Comparison of ENCODE assay signal across 2 cellular contexts in the genomic region with DNA sequence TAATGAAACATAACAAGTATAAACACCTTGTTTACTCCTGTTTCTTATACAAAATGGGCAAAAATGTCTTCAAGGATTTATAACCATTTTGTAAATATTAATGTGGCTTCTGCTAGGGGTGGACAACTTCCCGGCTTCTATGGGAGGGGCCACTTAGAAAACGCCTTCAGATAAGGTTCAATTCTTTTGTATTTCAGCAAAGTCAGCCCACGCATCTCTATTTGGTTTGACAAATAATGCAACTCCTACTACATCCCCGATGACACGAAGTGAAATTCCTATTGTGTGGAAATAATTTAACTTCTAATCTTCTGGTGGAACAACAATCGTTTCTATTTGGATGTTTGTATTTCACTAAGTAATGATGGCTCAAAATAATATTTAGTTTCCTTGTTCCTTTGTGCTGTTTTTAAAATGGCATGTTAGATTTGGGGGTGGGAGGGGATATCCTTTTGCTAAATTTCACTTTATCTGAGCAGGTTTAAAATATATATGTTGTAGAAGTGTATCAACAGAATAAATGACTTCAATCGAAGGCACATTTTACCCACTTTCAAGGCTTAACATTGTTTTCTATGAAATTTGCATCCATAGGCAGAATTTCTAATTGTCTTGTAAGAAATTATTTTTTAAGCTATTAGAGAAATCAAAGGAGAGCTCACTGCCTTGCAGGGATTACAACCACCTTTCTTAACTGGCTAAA.
A peak's percentile ranks its signal among the peaks of the same experiment; 100 is the strongest.
TF ChIP-seq lines count a peak whose summit lies in the region.

No MANE protein-coding gene starts in this region.

TF ChIP-seq in HepG2, 621 proteins besides CTCF, POLR2A, EP300 and RAD21:
- TF ChIP-seq ZFP82 (CRISPR knock-in tag; IDR thresholded peaks at IDR 0.05; ENCODE audit: borderline replicate concordance) (no peak), CBX2 (IDR thresholded peaks at IDR 0.05; ENCODE audit: low read depth, low read length) (0 out of 2 replicates have a peak, but pooled peaks have one; percentile 73), CBX2 (CRISPR knock-in tag; IDR thresholded peaks at IDR 0.05; ENCODE audit: low read depth) (no peak), MAFF (IDR thresholded peaks at IDR 0.05; ENCODE audit: low read depth, low read length) (peak; percentile 42; the same call in 1 of the 2 replicates), ZNF354B (CRISPR knock-in tag; IDR thresholded peaks at IDR 0.05) (no peak), MAFK (conservative IDR thresholded peaks at IDR 0.05 in 1 of 2, IDR thresholded peaks at IDR 0.05 in 1 of 2; ENCODE audit: low read length in 2 of 2) (peak; percentile 37 to 71)

TF ChIP-seq in HEK293T, 16 proteins besides CTCF, POLR2A, EP300 and RAD21:
- TF ChIP-seq ZNF384 (IDR thresholded peaks at IDR 0.05) (no peak), FOXK2 (IDR thresholded peaks at IDR 0.05) (no peak), CTBP1 (IDR thresholded peaks at IDR 0.05; ENCODE audit: borderline replicate concordance) (no peak), FOXM1 (IDR thresholded peaks at IDR 0.05; ENCODE audit: borderline replicate concordance) (no peak), L3MBTL2 (conservative IDR thresholded peaks at IDR 0.05) (no peak), ARNT (IDR thresholded peaks at IDR 0.05) (no peak), SP1 (IDR thresholded peaks at IDR 0.05) (no peak), TARDBP (IDR thresholded peaks at IDR 0.05) (no peak), HDGF (IDR thresholded peaks at IDR 0.05; ENCODE audit: borderline replicate concordance) (no peak), BHLHE40 (IDR thresholded peaks at IDR 0.05; ENCODE audit: borderline replicate concordance) (no peak), FOXA1 (IDR thresholded peaks at IDR 0.05) (no peak), SUZ12 (IDR thresholded peaks at IDR 0.05) (no peak), ELF4 (IDR thresholded peaks at IDR 0.05) (no peak), LEF1 (IDR thresholded peaks at IDR 0.05; ENCODE audit: borderline replicate concordance) (no peak), NFRKB (IDR thresholded peaks at IDR 0.05) (no peak)
- TF ChIP-seq, protein P1, sequence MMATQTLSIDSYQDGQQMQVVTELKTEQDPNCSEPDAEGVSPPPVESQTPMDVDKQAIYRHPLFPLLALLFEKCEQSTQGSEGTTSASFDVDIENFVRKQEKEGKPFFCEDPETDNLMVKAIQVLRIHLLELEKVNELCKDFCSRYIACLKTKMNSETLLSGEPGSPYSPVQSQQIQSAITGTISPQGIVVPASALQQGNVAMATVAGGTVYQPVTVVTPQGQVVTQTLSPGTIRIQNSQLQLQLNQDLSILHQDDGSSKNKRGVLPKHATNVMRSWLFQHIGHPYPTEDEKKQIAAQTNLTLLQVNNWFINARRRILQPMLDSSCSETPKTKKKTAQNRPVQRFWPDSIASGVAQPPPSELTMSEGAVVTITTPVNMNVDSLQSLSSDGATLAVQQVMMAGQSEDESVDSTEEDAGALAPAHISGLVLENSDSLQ (IDR thresholded peaks at IDR 0.05): no peak
